In genomic region chr22:28799125-28799833, GRCh38 we compare ENCODE assay signal across 8 cellular contexts. TPM values are rescaled to one million over a fixed set of nuclear protein-coding genes. Genes with fewer than 3 reads are reported as not detected.
DNase-seq lines count a peak whose midpoint lies in the region; ATAC-seq lines count a peak whose summit lies in the region.

No MANE protein-coding gene starts in this region.

- peak overlapping the region; percentile 61 for H3K4me3 ChIP-seq in neuron (ENCODE audit: low read length)

- peaks cover 60% of the 10 kb centered on the region for H3K4me1 Mint-ChIP-seq in activated T-cell treated with anti-CD3 and anti-CD28 coated beads, Interleukin-2, amount 50 U/mL, for 4 hours (ENCODE audit: low read depth)

- peaks cover 41% of the 10 kb centered on the region for H3K36me3 ChIP-seq in neuron (ENCODE audit: insufficient read depth, low read length)

- H3K4me1 ChIP-seq in neuron (ENCODE audit: insufficient read depth, low read length): peaks cover 13% of the 10 kb centered on the region

- peak; percentile 17 for DNase-seq in activated T-cell treated with anti-CD3 and anti-CD28 coated beads for 4 hours
- DNase-seq in activated T-cell treated with anti-CD3 and anti-CD28 coated beads, Interleukin-2, amount 50 U/mL, for 1 hour: no peak
- peak; percentile 88 for DNase-seq in MV-4-11 (lab: John Stamatoyannopoulos, UW)
- DNase-seq in activated T-cell treated with anti-CD3 and anti-CD28 coated beads, Interleukin-2, amount 50 U/mL, for 4 hours: no peak
- peak; percentile 97 for DNase-seq in fibroblast of the conjunctiva (ENCODE audit: low read depth)
- DNase-seq in superior temporal gyrus (ENCODE audit: extremely low spot score): no peak

- peak overlapping the region; percentile 91 for H3K4me3 Mint-ChIP-seq in activated T-cell treated with anti-CD3 and anti-CD28 coated beads, Interleukin-2, amount 50 U/mL, for 4 hours

- H3K9me3 ChIP-seq in neuron (ENCODE audit: low read length): no peaks in the 10 kb centered on the region

- no peaks in the 10 kb centered on the region for H3K9me3 Mint-ChIP-seq in activated T-cell treated with anti-CD3 and anti-CD28 coated beads, Interleukin-2, amount 50 U/mL, for 4 hours

- H3K27me3 Mint-ChIP-seq in activated T-cell treated with anti-CD3 and anti-CD28 coated beads, Interleukin-2, amount 50 U/mL, for 4 hours (ENCODE audit: low read depth): no peaks in the 10 kb centered on the region

- ATAC-seq in activated T-cell treated with anti-CD3 and anti-CD28 coated beads, Interleukin-2, amount 50 U/mL, for 4 hours: peak; percentile 42 to 46
- no peak for ATAC-seq in HG02642 (IDR thresholded peaks at IDR 0.05; ENCODE audit: poor library complexity, unreplicated experiment)

- peaks cover 36% of the 10 kb centered on the region for H3K36me3 Mint-ChIP-seq in activated T-cell treated with anti-CD3 and anti-CD28 coated beads, Interleukin-2, amount 50 U/mL, for 4 hours (ENCODE audit: insufficient read depth)

- no peaks in the 10 kb centered on the region for H3K27me3 ChIP-seq in neuron (ENCODE audit: insufficient read depth, low read length)

- H2AFZ ChIP-seq in neuron (ENCODE audit: low read depth, low read length): peak overlapping the region; percentile 68

RNA-seq across cellular contexts. Expression of gene XBP1, which starts 1.1 kb away (rescaled TPM):
- 100 to 1,000 TPM in 2 of 3 donors, 10 to 100 TPM in 1; 79.7 to 118 (median 105) TPM for total RNA-seq in activated T-cell treated with anti-CD3 and anti-CD28 coated beads, Interleukin-2, amount 50 U/mL, for 4 hours

RNA-seq across cellular contexts. Expression of gene CCDC117, which starts 26.8 kb away (rescaled TPM):
- 10 to 100 TPM; 27.2 to 31.2 (median 28.5) TPM for total RNA-seq in activated T-cell treated with anti-CD3 and anti-CD28 coated beads, Interleukin-2, amount 50 U/mL, for 4 hours

RNA-seq across cellular contexts. Expression of gene HSCB, which starts 57.4 kb away (rescaled TPM):
- total RNA-seq in activated T-cell treated with anti-CD3 and anti-CD28 coated beads, Interleukin-2, amount 50 U/mL, for 4 hours: 10 to 100 TPM; 15.0 to 17.2 (median 15.0) TPM

RNA-seq across cellular contexts. Expression of gene CHEK2, which starts 57.7 kb away (rescaled TPM):
- total RNA-seq in activated T-cell treated with anti-CD3 and anti-CD28 coated beads, Interleukin-2, amount 50 U/mL, for 4 hours: 1 to 10 TPM; 6.0 to 9.1 (median 6.5) TPM

Comparison
In these comparisons a context has a peak if more than half of its experiments do, and no peak if none do; other contexts are left out.
1. DNase-seq: peak in activated T-cell treated with anti-CD3 and anti-CD28 coated beads for 4 hours (single experiment), MV-4-11 (single experiment) and fibroblast of the conjunctiva (single experiment); none in activated T-cell treated with anti-CD3 and anti-CD28 coated beads, Interleukin-2, amount 50 U/mL, for 1 hour (single experiment), activated T-cell treated with anti-CD3 and anti-CD28 coated beads, Interleukin-2, amount 50 U/mL, for 4 hours (single experiment) and superior temporal gyrus (single experiment).